In the genomic region with DNA sequence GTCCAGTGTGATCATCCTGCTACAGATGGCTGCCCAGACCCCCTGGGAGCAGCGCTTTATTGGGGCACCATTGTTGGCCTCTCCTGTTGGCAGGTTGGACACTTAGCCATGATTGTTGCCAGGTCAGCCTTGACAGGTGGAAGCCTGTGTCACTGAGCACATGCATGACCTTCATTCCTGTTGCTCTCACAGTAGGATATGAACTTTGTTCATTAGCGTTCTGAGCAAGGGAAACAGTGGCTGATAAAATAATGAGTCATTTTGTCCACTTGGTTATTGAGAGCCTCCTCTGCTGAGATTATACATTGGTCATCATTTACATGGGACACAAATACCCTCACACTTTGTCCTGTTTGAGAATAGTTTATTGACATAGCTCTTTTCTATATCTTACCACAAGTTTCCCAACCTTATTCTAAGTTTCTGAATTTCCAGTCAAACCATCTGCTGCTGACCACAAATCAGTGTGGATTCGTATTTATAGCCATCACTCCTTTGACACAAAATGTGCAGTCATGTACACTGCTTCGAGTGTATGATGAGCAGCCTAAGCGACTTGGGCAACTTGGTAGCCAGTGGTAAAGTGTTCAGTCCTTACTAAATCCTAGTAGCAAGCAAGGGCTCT, we compare ENCODE assay signal across 18 cellular contexts.
A peak's percentile ranks its signal among the peaks of the same experiment; 100 is the strongest.
DNase-seq lines count a peak whose midpoint lies in the region; ATAC-seq, FAIRE-seq and TF ChIP-seq lines count a peak whose summit lies in the region.
"Had no signal": no experiment of that assay in that cellular context is flagged by ENCODE, and none has a peak within 500 bp of the region (broad histone marks: within the 10 kb centered on the region; RNA-seq: fewer than 3 reads in every experiment).

No MANE protein-coding gene starts in this region.

- H3K9me3 ChIP-seq in stomach, result no peaks in the 10 kb centered on the region
- H3K9me3 ChIP-seq: colonic mucosa, thoracic aorta had no signal

- WGBS in stomach, 5 donors, result 70 to 77% (median 71%) methylated on average over 5 of the region's 5 CpGs

- no peak for FAIRE-seq in GM19239 (lab: Jason Lieb, UNC)
- FAIRE-seq: kidney had no signal

- ATAC-seq in HG03521 (IDR thresholded peaks at IDR 0.05; ENCODE audit: unreplicated experiment), result no peak
- ATAC-seq: foreskin keratinocyte; natural killer cell treated with Interleukin-12 subunit alpha and Interleukin-12 subunit beta and Interleukin-15 and Interleukin-18, amount 100 ng/mL, for 72 hours had no signal

- no peak overlapping the region for H3K4me3 ChIP-seq in astrocyte of the cerebellum (ENCODE audit: low read depth, low read length)
- H3K4me3 ChIP-seq in stomach, result no peak overlapping the region
- H3K4me3 ChIP-seq: colonic mucosa, PC-9, skin epidermis, thoracic aorta had no signal

- TF ChIP-seq EP300 in stomach (IDR thresholded peaks at IDR 0.05), result no peak

- no peaks in the 10 kb centered on the region for H3K27me3 ChIP-seq in stomach
- H3K27me3 ChIP-seq: colonic mucosa, foreskin keratinocyte had no signal

- DNase-seq in NCI-H748 (lab: John Stamatoyannopoulos, UW; ENCODE audit: unreplicated experiment) (peak; percentile 4), NCI-H748 treated with DMSO at 0.1 percent for 48 hours (lab: John Stamatoyannopoulos, UW) (no peak), astrocyte of the cerebellum (ENCODE audit: low read depth) (peak; percentile 3), hepatic stellate cell (ENCODE audit: low spot score) (peak; percentile 19), stomach (peak; percentile 35), GM19239 (ENCODE audit: insufficient read length, low spot score) (no peak), NCI-H1694 treated with DMSO at 0.1 percent for 48 hours (lab: John Stamatoyannopoulos, UW) (no peak)
- DNase-seq: activated CD4-positive, alpha-beta T cell treated with anti-CD3 and anti-CD28 coated beads, Interleukin-2, amount 50 U/mL, for 48 hours; colonic mucosa; foreskin keratinocyte; Karpas-422; kidney had no signal

- intact Hi-C loops in stomach (cut with DNase I; ENCODE audit: low total_unique reads), result no loop called here

- TF ChIP-seq POLR2A in stomach (IDR thresholded peaks at IDR 0.05), result no peak

- no peaks in the 10 kb centered on the region for H3K36me3 ChIP-seq in stomach
- H3K36me3 ChIP-seq: colonic mucosa, thoracic aorta had no signal

- no peak for TF ChIP-seq CTCF in astrocyte of the cerebellum (IDR thresholded peaks at IDR 0.05; ENCODE audit: low read depth, low read length, missing control alignments)
- no peak for TF ChIP-seq CTCF in stomach (IDR thresholded peaks at IDR 0.05)

- H3K27ac ChIP-seq in stomach, result peak overlapping the region; percentile 46 to 81 (median 73)
- H3K27ac ChIP-seq: 22Rv1, colonic mucosa, foreskin keratinocyte, thoracic aorta had no signal

- in situ Hi-C loops in astrocyte of the cerebellum (cut with HindIII; ENCODE audit: low sequenced_read_pairs), result no loop called here

- peaks cover 13 to 53% (median 20%) of the 10 kb centered on the region in 4 donors for H3K4me1 ChIP-seq in stomach
- H3K4me1 ChIP-seq: colonic mucosa had no signal

Comparison
In these comparisons a context has a peak if more than half of its experiments do, and no peak if none do; other contexts are left out.
1. DNase-seq: peak in NCI-H748 (single experiment), astrocyte of the cerebellum (single experiment), hepatic stellate cell (single experiment) and stomach (single experiment); none in NCI-H748 treated with DMSO at 0.1 percent for 48 hours (single experiment), GM19239 (single experiment) and NCI-H1694 treated with DMSO at 0.1 percent for 48 hours (single experiment).